In the genomic region with DNA sequence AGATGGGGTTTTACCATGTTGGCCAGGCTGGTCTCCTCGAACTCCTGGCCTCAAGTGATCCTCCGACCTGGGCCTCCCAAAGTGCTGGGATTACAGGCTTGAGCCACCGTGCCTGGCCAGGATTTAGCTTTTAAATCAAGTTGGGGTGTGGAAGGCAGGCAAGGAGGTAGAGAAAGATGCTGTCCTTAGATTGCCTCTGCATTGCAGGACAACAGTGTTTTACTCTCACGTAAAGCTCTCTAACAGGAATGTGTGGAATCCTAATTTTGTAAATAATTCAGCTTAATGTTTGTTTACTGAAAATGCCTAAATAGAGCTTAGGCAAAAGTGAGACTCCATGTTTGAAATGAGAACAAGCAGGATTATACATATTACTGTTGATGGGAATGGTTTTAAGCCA, we compare ENCODE assay signal across 38 cellular contexts. TPM values are rescaled to one million over a fixed set of nuclear protein-coding genes. Genes with fewer than 3 reads are reported as not detected.
"Had no signal": no experiment of that assay in that cellular context is flagged by ENCODE, and none has a peak within 500 bp of the region (broad histone marks: within the 10 kb centered on the region; RNA-seq: fewer than 3 reads in every experiment).

No MANE protein-coding gene starts in this region.

- H3K9me3 ChIP-seq: ascending aorta, breast epithelium, MG63, Peyer's patch had no signal

- H3K27me3 ChIP-seq: ascending aorta, breast epithelium, MG63, Peyer's patch had no signal

- DNase-seq: activated CD4-positive, alpha-beta T cell treated with anti-CD3 and anti-CD28 coated beads for 1 hour; activated CD4-positive, alpha-beta T cell treated with anti-CD3 and anti-CD28 coated beads, Interleukin-2, amount 10 ng/mL, durations not matched to agents 24 days and 14 days; activated CD4-positive, alpha-beta T cell treated with anti-CD3 and anti-CD28 coated beads, Interleukin-2, amount 50 U/mL, for 4 hours; activated CD4-positive, CD25-positive, alpha-beta regulatory T cell; activated CD8-positive, alpha-beta T cell treated with anti-CD3 and anti-CD28 coated beads for 36 hours; activated effector memory CD4-positive, alpha-beta T cell treated with anti-CD3 and anti-CD28 coated beads, Interleukin-2, amount 50 U/mL, for 16 hours; activated naive CD4-positive, alpha-beta T cell; activated naive CD4-positive, alpha-beta T cell treated with anti-CD3 and anti-CD28 coated beads, Interleukin-2, amount 50 U/mL, for 16 hours; activated naive CD8-positive, alpha-beta T cell treated with anti-CD3 and anti-CD28 coated beads for 36 hours; activated T-cell treated with anti-CD3 and anti-CD28 coated beads, Interleukin-2, amount 50 U/mL, for 1 hour; activated T-cell treated with anti-CD3 and anti-CD28 coated beads, Interleukin-2, amount 50 U/mL, for 72 hours; amygdala; Kasumi-1; MG63; NCI-H1048; NCI-H1105 treated with DMSO at 0.1 percent for 48 hours; NCI-H1436; NCI-H1694; NCI-H1930; NCI-H2081 treated with DMSO at 0.1 percent for 48 hours; NCI-H226; NCI-H446 treated with DMSO at 0.1 percent for 48 hours; NCI-H524; NCI-H69; NCI-H82; PC-3; Peyer's patch; RPMI8226; SHP77 treated with DMSO at 0.1 percent for 48 hours; T-cell; T-helper 17 cell; T-helper 9 cell had no signal

- H3K4me3 ChIP-seq: ascending aorta, breast epithelium, MG63, Peyer's patch had no signal

- H3K4me1 ChIP-seq: ascending aorta, breast epithelium, Peyer's patch had no signal

- ATAC-seq: activated CD8-positive, alpha-beta T cell treated with anti-CD3 and anti-CD28 coated beads for 36 hours; activated T-cell treated with anti-CD3 and anti-CD28 coated beads, Interleukin-2, amount 50 U/mL, for 72 hours; activated T-helper 17 cell treated with anti-CD3 and anti-CD28 coated beads, Interleukin-2, amount 50 U/mL, for 72 hours; PC-3; SK-N-SH treated with all-trans-retinoic acid at 6 μM for 48 hours; T-cell; T-helper 17 cell had no signal

- H3K27ac ChIP-seq: ascending aorta, breast epithelium, Peyer's patch, VCaP had no signal

- H3K36me3 ChIP-seq: breast epithelium, Peyer's patch had no signal

RNA-seq across cellular contexts. Expression of gene TGFB2, which starts 29.5 kb away (rescaled TPM):
- total RNA-seq: activated CD4-positive, alpha-beta T cell treated with anti-CD3 and anti-CD28 coated beads, Interleukin-2, amount 10 ng/mL, durations not matched to agents 24 days and 14 days; activated CD8-positive, alpha-beta memory T cell treated with anti-CD3 and anti-CD28 coated beads for 36 hours; activated CD8-positive, alpha-beta T cell treated with anti-CD3 and anti-CD28 coated beads for 36 hours; activated T-cell treated with anti-CD3 and anti-CD28 coated beads, Interleukin-2, amount 50 U/mL, for 72 hours; activated T-helper 17 cell treated with anti-CD3 and anti-CD28 coated beads, Interleukin-2, amount 50 U/mL, for 72 hours had no signal
